Comparison of ENCODE assay signal across 15 cellular contexts in the genomic region with DNA sequence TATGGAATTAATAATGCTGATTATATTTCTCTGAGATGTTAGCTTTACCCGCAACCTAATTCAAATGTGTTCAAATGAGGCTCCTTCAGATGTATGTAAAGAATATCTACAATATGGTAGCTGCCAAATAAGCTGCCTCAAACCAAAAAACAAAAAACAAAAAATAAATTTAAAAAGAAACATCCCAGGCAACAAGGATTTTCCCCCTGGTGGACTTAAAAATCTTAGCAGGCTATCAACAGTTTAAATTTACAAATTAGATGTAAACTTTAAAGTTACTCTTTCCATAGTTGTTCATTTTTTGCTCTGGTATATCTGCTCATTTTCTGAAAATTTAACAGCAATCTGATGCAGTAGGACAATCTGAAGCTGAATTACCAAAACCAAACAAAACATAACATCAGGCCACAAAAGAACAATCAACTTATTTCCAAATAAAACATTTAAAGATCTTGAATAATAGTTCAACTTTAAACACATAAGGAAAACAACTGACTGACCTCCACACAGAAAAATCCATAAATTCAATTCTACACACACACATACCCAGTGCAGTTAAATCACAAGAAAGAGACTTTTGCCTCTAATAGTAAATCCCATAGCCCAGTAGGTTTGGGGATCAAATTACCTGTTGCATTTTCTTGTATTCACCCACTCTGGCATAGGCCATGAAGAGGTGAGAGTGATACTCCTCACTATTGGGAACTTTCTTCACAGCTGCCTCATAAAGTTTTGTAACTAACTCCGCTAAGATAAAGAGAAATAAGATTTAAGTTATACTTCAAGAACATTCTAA. TPM values are rescaled to one million over a fixed set of nuclear protein-coding genes. Genes with fewer than 3 reads are reported as not detected.
DNase-seq lines count a peak whose midpoint lies in the region; ATAC-seq and TF ChIP-seq lines count a peak whose summit lies in the region.
"Had no signal": no experiment of that assay in that cellular context is flagged by ENCODE, and none has a peak within 500 bp of the region (broad histone marks: within the 10 kb centered on the region; RNA-seq: fewer than 3 reads in every experiment).

No MANE protein-coding gene starts in this region.

- intact Hi-C loops in tibial artery (cut with DNase I; ENCODE audit: low total_unique reads), result no loop called here

- H3K27ac Mint-ChIP-seq in activated naive CD4-positive, alpha-beta T cell treated with anti-CD3 and anti-CD28 coated beads, Interleukin-2, amount 50 U/mL, for 24 hours, result peak overlapping the region; percentile 48

- H3K27me3 Mint-ChIP-seq in activated naive CD4-positive, alpha-beta T cell treated with anti-CD3 and anti-CD28 coated beads, Interleukin-2, amount 50 U/mL, for 24 hours, result no peaks in the 10 kb centered on the region

- H2AFZ ChIP-seq in smooth muscle cell (ENCODE audit: low read depth), result no peak overlapping the region

- H3K9me3 Mint-ChIP-seq in activated naive CD4-positive, alpha-beta T cell treated with anti-CD3 and anti-CD28 coated beads, Interleukin-2, amount 50 U/mL, for 24 hours, result no peaks in the 10 kb centered on the region

- H4K20me1 ChIP-seq in smooth muscle cell (ENCODE audit: low read depth), result peaks cover 23% of the 10 kb centered on the region

- no peaks in the 10 kb centered on the region for H3K27me3 ChIP-seq in RWPE2 (ENCODE audit: insufficient read depth, poor library complexity, severe bottlenecking)
- H3K27me3 ChIP-seq in smooth muscle cell (ENCODE audit: low read depth), result no peaks in the 10 kb centered on the region
- no peaks in the 10 kb centered on the region for H3K27me3 ChIP-seq in tibial artery
- H3K27me3 ChIP-seq: testis had no signal

- peaks cover 29% of the 10 kb centered on the region for H3K4me1 Mint-ChIP-seq in activated naive CD4-positive, alpha-beta T cell treated with anti-CD3 and anti-CD28 coated beads, Interleukin-2, amount 50 U/mL, for 24 hours

- TF ChIP-seq CTCF in RWPE2 (IDR thresholded peaks at IDR 0.05; ENCODE audit: poor library complexity, severe bottlenecking) (peak; percentile 10), fibroblast of mammary gland (conservative IDR thresholded peaks at IDR 0.05; ENCODE audit: control insufficient read depth, insufficient read depth, low read depth, low read length) (peak; percentile 20), smooth muscle cell (IDR thresholded peaks at IDR 0.05; ENCODE audit: borderline replicate concordance, insufficient read depth, poor library complexity, severe bottlenecking) (peak; percentile 25), tibial artery (IDR thresholded peaks at IDR 0.05) (no peak)

- H3K4me1 ChIP-seq in RWPE2 (ENCODE audit: insufficient read depth, poor library complexity, severe bottlenecking), result no peaks in the 10 kb centered on the region
- H3K4me1 ChIP-seq in smooth muscle cell (ENCODE audit: low read depth), result no peaks in the 10 kb centered on the region
- H3K4me1 ChIP-seq in tibial artery, result no peaks in the 10 kb centered on the region
- H3K4me1 ChIP-seq: testis had no signal

- ATAC-seq in RWPE2 (ENCODE audit: low read depth) (0 out of 3 replicates have a peak, but pooled peaks have one; percentile 19), HG03354 (IDR thresholded peaks at IDR 0.05; ENCODE audit: poor library complexity, severe bottlenecking, unreplicated experiment) (no peak)

- no peak overlapping the region for H3K4me2 ChIP-seq in smooth muscle cell

- H3K27ac ChIP-seq in RWPE2 (ENCODE audit: poor library complexity, severe bottlenecking), result no peak overlapping the region
- peak overlapping the region; percentile 42 for H3K27ac ChIP-seq in smooth muscle cell (ENCODE audit: low read depth)
- no peak overlapping the region for H3K27ac ChIP-seq in tibial artery
- H3K27ac ChIP-seq: testis had no signal

- H3F3A ChIP-seq in smooth muscle cell (ENCODE audit: low read depth), result peaks cover 6% of the 10 kb centered on the region

- H3K4me3 ChIP-seq in RWPE2 (ENCODE audit: severe bottlenecking) (no peak overlapping the region), fibroblast of mammary gland (ENCODE audit: control insufficient read depth, low read depth, low read length) (no peak overlapping the region), smooth muscle cell (no peak overlapping the region), tibial artery (no peak overlapping the region)
- H3K4me3 ChIP-seq: testis had no signal

- DNase-seq in activated naive CD4-positive, alpha-beta T cell (lab: John Stamatoyannopoulos, UW), result no peak
- DNase-seq in RWPE2 (ENCODE audit: low spot score) (no peak), fibroblast of mammary gland (ENCODE audit: low read depth) (no peak), smooth muscle cell (lab: John Stamatoyannopoulos, UW; ENCODE audit: unreplicated experiment) (no peak), tibial artery (no peak), UCSD-AML1 (lab: John Stamatoyannopoulos, UW; ENCODE audit: unreplicated experiment) (no peak)
- DNase-seq: AML-193, amygdala, dermis blood vessel endothelial cell, DMS79 treated with DMSO at 0.1 percent for 48 hours, NCI-H2171, posterior cingulate gyrus, testis had no signal

- H3K9me3 ChIP-seq in RWPE2 (ENCODE audit: severe bottlenecking) (no peaks in the 10 kb centered on the region), smooth muscle cell (replicated peaks; ENCODE audit: low read depth) (no peaks in the 10 kb centered on the region), tibial artery (no peaks in the 10 kb centered on the region)
- H3K9me3 ChIP-seq: testis had no signal

- peaks cover 83% of the 10 kb centered on the region for H3K36me3 ChIP-seq in RWPE2 (ENCODE audit: low read depth)
- H3K36me3 ChIP-seq in smooth muscle cell (ENCODE audit: low read depth), result no peaks in the 10 kb centered on the region
- H3K36me3 ChIP-seq in tibial artery, result peaks cover 47 to 75% (median 49%) of the 10 kb centered on the region in 3 donors

- H3K4me3 Mint-ChIP-seq in activated naive CD4-positive, alpha-beta T cell treated with anti-CD3 and anti-CD28 coated beads, Interleukin-2, amount 50 U/mL, for 24 hours, result no peak overlapping the region

- H3K9ac ChIP-seq in smooth muscle cell (ENCODE audit: low read depth), result no peak overlapping the region

- 86% methylated on average over 2 of the region's 2 CpGs for WGBS in smooth muscle cell (ENCODE audit: low lambda C conversion rate)

- peaks cover 20% of the 10 kb centered on the region for H3K36me3 Mint-ChIP-seq in activated naive CD4-positive, alpha-beta T cell treated with anti-CD3 and anti-CD28 coated beads, Interleukin-2, amount 50 U/mL, for 24 hours

- H3K79me2 ChIP-seq in smooth muscle cell (ENCODE audit: low read depth), result peaks cover 27% of the 10 kb centered on the region

RNA-seq across cellular contexts. Expression of a gene that starts 21.3 kb away (rescaled TPM):
- 19.1 and 19.8 TPM in 2 replicates for total RNA-seq in smooth muscle cell
- polyA plus RNA-seq in smooth muscle cell, result 13.1 and 14.7 TPM in 2 replicates

RNA-seq across cellular contexts. Expression of a gene that starts 38.1 kb away (rescaled TPM):
- 21.7 and 30.2 TPM in 2 replicates for total RNA-seq in smooth muscle cell
- 40.7 and 44.8 TPM in 2 replicates for polyA plus RNA-seq in smooth muscle cell

Comparison
In these comparisons a context has a peak if more than half of its experiments do, and no peak if none do; other contexts are left out.
1. CTCF ChIP-seq: peak in RWPE2 (single experiment), fibroblast of mammary gland (single experiment) and smooth muscle cell (single experiment); none in tibial artery (0 of 2).